In the genomic region with DNA sequence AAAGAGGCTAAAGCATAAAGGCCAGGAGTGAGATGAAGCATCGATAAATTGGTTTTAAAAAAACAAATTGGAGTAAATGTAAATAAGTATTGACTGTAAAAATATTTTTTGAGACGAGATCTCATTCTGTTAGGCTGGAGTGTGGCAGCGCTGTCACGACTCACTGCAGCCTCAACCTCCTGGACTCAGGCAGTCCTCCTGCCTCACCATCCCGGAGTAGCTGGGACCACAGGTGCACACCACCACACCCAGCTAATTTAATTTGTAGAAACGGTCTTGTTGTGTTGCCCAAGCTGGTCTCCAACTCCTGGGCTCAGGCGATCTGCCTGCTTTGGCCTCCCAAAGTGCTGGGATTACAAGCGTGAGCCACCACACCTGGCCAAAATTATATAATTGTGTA, we compare ENCODE assay signal across 1 cellular context.
TF ChIP-seq lines count a peak whose summit lies in the region.

No MANE protein-coding gene starts in this region.

TF ChIP-seq in K562, 482 proteins besides CTCF, POLR2A, EP300 and RAD21:
- TF ChIP-seq LEF1 (IDR thresholded peaks at IDR 0.05), result no peak
- TF ChIP-seq POLR2G (IDR thresholded peaks at IDR 0.05; ENCODE audit: low read depth, low read length), result 0 out of 2 replicates have a peak, but pooled peaks have one; percentile 25
- peak; percentile 10 for TF ChIP-seq RBM22 (IDR thresholded peaks at IDR 0.05; ENCODE audit: low read depth, low read length, poor library complexity, severe bottlenecking)
